13 cellular contexts compared by ENCODE assay signal in the genomic region with DNA sequence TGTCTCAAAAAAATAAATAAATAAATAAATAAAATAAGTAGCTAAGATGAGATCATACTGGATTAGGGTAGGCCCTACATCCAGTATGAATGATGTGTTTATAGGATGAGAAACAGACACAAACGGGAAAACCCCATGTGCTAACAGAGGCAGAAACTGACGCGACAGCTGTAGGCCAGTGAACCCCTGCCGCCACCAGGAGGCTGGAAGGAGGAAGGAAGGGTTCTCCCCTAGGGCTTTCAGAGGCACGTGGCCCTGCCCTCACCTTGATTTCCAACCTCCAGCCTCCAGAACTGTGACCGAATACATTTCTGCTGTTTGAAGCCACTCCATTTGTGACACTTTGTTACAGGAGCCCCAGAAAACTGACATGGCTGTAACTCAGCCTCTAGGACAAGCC. TPM values are rescaled to one million over a fixed set of nuclear protein-coding genes. Genes with fewer than 3 reads are reported as not detected.
DNase-seq lines count a peak whose midpoint lies in the region; ATAC-seq, FAIRE-seq and TF ChIP-seq lines count a peak whose summit lies in the region.
"Had no signal": no experiment of that assay in that cellular context is flagged by ENCODE, and none has a peak within 500 bp of the region (broad histone marks: within the 10 kb centered on the region; RNA-seq: fewer than 3 reads in every experiment).

No MANE protein-coding gene starts in this region.

- H3K4me1 ChIP-seq in Loucy (ENCODE audit: insufficient read depth, low read length, poor library complexity, severe bottlenecking), result no peaks in the 10 kb centered on the region
- peaks cover 0 to 16% of the 10 kb centered on the region in 2 experiments; a peak in 1 of 5 replicates for H3K4me1 ChIP-seq in K562 (replicated peaks in 1 of 2; ENCODE audit: control insufficient read depth in 2 of 2, insufficient read depth in 2 of 2, low read length in 2 of 2)
- H3K4me1 ChIP-seq: upper lobe of right lung had no signal

- peak; percentile 86 for FAIRE-seq in K562 (lab: Jason Lieb, UNC)

- no peak overlapping the region for H3K27ac Mint-ChIP-seq in activated naive CD4-positive, alpha-beta T cell treated with anti-CD3 and anti-CD28 coated beads, Interleukin-2, amount 50 U/mL, for 72 hours
- H3K27ac Mint-ChIP-seq: CD4-positive, alpha-beta T cell; dendritic cell treated with granulocyte-macrophage colony-stimulating factor and Interleukin-4, amounts not matched to agents 40 ng/mL and 50 ng/mL, for 4 days had no signal

- H3K4me3 ChIP-seq in Loucy (ENCODE audit: low read length, poor library complexity, severe bottlenecking), result no peak overlapping the region
- no peak overlapping the region for H3K4me3 ChIP-seq in K562
- H3K4me3 ChIP-seq: skin epidermis, upper lobe of right lung had no signal

- H3K36me3 ChIP-seq in Loucy (ENCODE audit: insufficient read depth, low read length), result no peaks in the 10 kb centered on the region
- H3K36me3 ChIP-seq in K562 (ENCODE audit: control insufficient read depth, insufficient read depth, low read length), result no peaks in the 10 kb centered on the region
- H3K36me3 ChIP-seq: upper lobe of right lung had no signal

- peak in 1 of 2 donors; percentile 33 for DNase-seq in activated naive CD4-positive, alpha-beta T cell treated with anti-CD3 and anti-CD28 coated beads, Interleukin-2, amount 50 U/mL, for 72 hours (ENCODE audit: low spot score in 2 of 2)
- no peak for DNase-seq in activated naive CD4-positive, alpha-beta T cell treated with Interleukin-2 at 50 U/mL for 16 hours
- peak; percentile 54 to 69 (median 61) for DNase-seq in K562 (ENCODE audit: extremely low read depth in 1 of 4, low spot score in 3 of 4)
- peak; percentile 43 for DNase-seq in stimulated activated CD8-positive, alpha-beta memory T cell treated with anti-CD3 and anti-CD28 coated beads, Interleukin-4, amount 100 ng/mL, for 48 hours
- no peak for DNase-seq in NCI-H526 treated with DMSO at 0.1 percent for 48 hours (lab: John Stamatoyannopoulos, UW)
- DNase-seq: activated CD4-positive, CD25-positive, alpha-beta regulatory T cell treated with anti-CD3 and anti-CD28 coated beads, Interleukin-2, amount 50 U/mL, for 72 hours; CD4-positive, alpha-beta T cell; upper lobe of right lung had no signal

- no peaks in the 10 kb centered on the region for H3K36me3 Mint-ChIP-seq in activated naive CD4-positive, alpha-beta T cell treated with anti-CD3 and anti-CD28 coated beads, Interleukin-2, amount 50 U/mL, for 72 hours

- TF ChIP-seq EP300 in K562 (IDR thresholded peaks at IDR 0.05; ENCODE audit: low read length), result no peak

- POLR2A ChIA-PET in K562 (lab: Yijun Ruan, JAX), result no interaction called here

- intact Hi-C loops in K562 (cut with micrococcal nuclease), result loop anchor here (1.0 kb wide), 1 partner anchor 88 kb away; no protein-coding TSS in a partner anchor

- H3K79me2 ChIP-seq in Loucy (ENCODE audit: insufficient read depth, low read length), result no peaks in the 10 kb centered on the region
- no peaks in the 10 kb centered on the region for H3K79me2 ChIP-seq in K562 (ENCODE audit: control insufficient read depth, insufficient read depth, low read length)

- WGBS in K562 (ENCODE audit: insufficient coverage, low coverage, missing lambda C conversion rate), result 0% methylated on average over 6 of the region's 6 CpGs

- H3K9me1 ChIP-seq in K562 (ENCODE audit: control insufficient read depth, insufficient read depth, low read length), result no peaks in the 10 kb centered on the region

- no peak overlapping the region for H2AFZ ChIP-seq in Loucy (ENCODE audit: low read length)
- H2AFZ ChIP-seq in K562 (ENCODE audit: low read depth, low read length), result no peak overlapping the region

- no peaks in the 10 kb centered on the region for H3K9me3 Mint-ChIP-seq in activated naive CD4-positive, alpha-beta T cell treated with anti-CD3 and anti-CD28 coated beads, Interleukin-2, amount 50 U/mL, for 72 hours
- H3K9me3 Mint-ChIP-seq: CD4-positive, alpha-beta T cell; dendritic cell treated with granulocyte-macrophage colony-stimulating factor and Interleukin-4, amounts not matched to agents 40 ng/mL and 50 ng/mL, for 4 days had no signal

- ATAC-seq in activated naive CD4-positive, alpha-beta T cell treated with anti-CD3 and anti-CD28 coated beads, Interleukin-2, amount 50 U/mL, for 72 hours, result peak; percentile 85 to 88
- ATAC-seq in K562 (peak; percentile 90), HG03460 (IDR thresholded peaks at IDR 0.05; ENCODE audit: unreplicated experiment) (no peak), GM18868 (IDR thresholded peaks at IDR 0.05; ENCODE audit: unreplicated experiment) (no peak)
- ATAC-seq: upper lobe of right lung had no signal

- in situ Hi-C loops in K562 (cut with MboI), result no loop called here

- CTCF ChIA-PET in K562 (lab: Yijun Ruan, JAX; ENCODE audit: low intra/inter-chr PET ratio), result no interaction called here

- TF ChIP-seq CTCF in Loucy (conservative IDR thresholded peaks at IDR 0.05; ENCODE audit: low read length) (peak; percentile 21; the same call in 1 of the 2 replicates), K562 (IDR thresholded peaks at IDR 0.05 in 2 of 3, conservative IDR thresholded peaks at IDR 0.05 in 1 of 3; ENCODE audit: insufficient read depth in 2 of 3, low read depth in 1 of 3, low read length in 3 of 3) (peak; percentile 51 to 75 (median 61))

- no peaks in the 10 kb centered on the region for H3F3A ChIP-seq in Loucy (ENCODE audit: low read depth)

- H3K9me2 ChIP-seq in Loucy (replicated peaks; ENCODE audit: low read depth, low read length), result no peaks in the 10 kb centered on the region

- no peak overlapping the region for H3K9ac ChIP-seq in Loucy (ENCODE audit: low read depth, low read length, poor library complexity, severe bottlenecking)
- H3K9ac ChIP-seq in K562 (ENCODE audit: insufficient read depth in 1 of 2, low read depth in 2 of 2, low read length in 2 of 2), result peak overlapping the region in 1 of 2 experiments; percentile 67; a peak in 1 of 4 replicates

- H3K9me3 ChIP-seq in Loucy (ENCODE audit: insufficient read depth, low read depth, low read length), result no peaks in the 10 kb centered on the region
- H3K9me3 ChIP-seq in K562 (replicated peaks; ENCODE audit: control insufficient read depth, insufficient read depth, low read depth, low read length), result no peaks in the 10 kb centered on the region
- H3K9me3 ChIP-seq: upper lobe of right lung had no signal

- no peak overlapping the region for H3K4me2 ChIP-seq in Loucy (ENCODE audit: low read depth, low read length, poor library complexity, severe bottlenecking)
- H3K4me2 ChIP-seq in K562 (ENCODE audit: insufficient read depth, low read length), result no peak overlapping the region

- no TSS peak for BruUV-seq in K562 (replicated peaks; lab: Mats Ljungman, UMichigan)

- no peak overlapping the region for H3K27ac ChIP-seq in K562 (ENCODE audit: extremely low read depth, low read depth, low read length)
- H3K27ac ChIP-seq: skin epidermis, upper lobe of right lung had no signal

- no peak for TF ChIP-seq POLR2A in K562 (conservative IDR thresholded peaks at IDR 0.05)

- H4K20me1 ChIP-seq in Loucy (ENCODE audit: insufficient read depth, low read length, poor library complexity, severe bottlenecking) (no peaks in the 10 kb centered on the region), K562 (replicated peaks; ENCODE audit: control insufficient read depth, insufficient read depth, low read length) (peaks cover 37% of the 10 kb centered on the region)

- H3K27me3 ChIP-seq in Loucy (ENCODE audit: insufficient read depth, low read length, poor library complexity, severe bottlenecking) (no peaks in the 10 kb centered on the region), K562 (ENCODE audit: control insufficient read depth in 2 of 2, insufficient read depth in 2 of 2, low read length in 2 of 2) (peaks cover 64 to 89% of the 10 kb centered on the region in 2 experiments)

- TF ChIP-seq RAD21 in K562 (CRISPR knock-in tag; conservative IDR thresholded peaks at IDR 0.05 in 1 of 2, IDR thresholded peaks at IDR 0.05 in 1 of 2), result peak in 1 of 2 experiments; percentile 63; a peak in 2 of 4 replicates

RNA-seq across cellular contexts. Expression of a gene that starts 38.5 kb away (rescaled TPM):
- total RNA-seq in activated naive CD4-positive, alpha-beta T cell treated with anti-CD3 and anti-CD28 coated beads, Interleukin-2, amount 50 U/mL, for 72 hours, result under 1 TPM; 0.47 to 0.59 TPM
- total RNA-seq in K562 (2011; cell fraction: chromatin; rRNA removed; ENCODE audit: low replicate concordance), result 0.56 and 1.7 TPM in 2 replicates
- 0.53 and 0.67 TPM in 2 replicates for total RNA-seq in K562 (2011; cell fraction: nucleolus; rRNA removed)
- 0.23 and 0.37 TPM in 2 replicates for total RNA-seq in K562 (2011; cell fraction: nucleoplasm; rRNA removed)
- 0.18 and 0.49 TPM in 2 replicates for total RNA-seq in K562 (2014; rRNA removed)
- 0.04 and 0.06 TPM in 2 replicates for total RNA-seq in K562 (2014; rRNA removed; fragmentation: Illumina TruSeq; extraction: Trizol)
- total RNA-seq in K562 (2015; rRNA removed; fragmentation: Illumina TruSeq; extraction: Trizol), result 0.04 and 0.07 TPM in 2 replicates
- 0.09 and 0.16 TPM in 2 replicates for total RNA-seq in K562 (2021)
- 0.11 and 0.16 TPM in 2 replicates for polyA plus RNA-seq in K562 (2011; rRNA removed)
- 0.07 and 0.16 TPM in 2 replicates for polyA plus RNA-seq in K562 (2011; cell fraction: cytosol; rRNA removed)
- polyA plus RNA-seq in K562 (2011; cell fraction: nucleus; rRNA removed), result 0.75 and 1.2 TPM in 2 replicates
- polyA plus RNA-seq in K562 (2012), result 0.09 and 0.18 TPM in 2 replicates
- polyA plus RNA-seq in K562 (2014; fragmentation: Illumina TruSeq; extraction: Trizol), result 0.03 and 0.39 TPM in 2 replicates
- not detected for polyA plus RNA-seq in K562 (2014; fragmentation: Nextera tagmentation; extraction: Ambion mirVana)
- polyA plus RNA-seq in K562 (2014; rRNA removed), result 0.51 and 0.52 TPM in 2 replicates
- polyA minus RNA-seq in K562 (2011; rRNA and poly(A)+ RNA removed), result 0.11 and 0.15 TPM in 2 replicates
- polyA minus RNA-seq in K562 (2011; cell fraction: cytosol; rRNA and poly(A)+ RNA removed), result not detected in 2 replicates
- 0.67 TPM in 2 replicates for polyA minus RNA-seq in K562 (2011; cell fraction: nucleus; rRNA and poly(A)+ RNA removed)

RNA-seq across cellular contexts. Expression of a gene that starts 57.8 kb away (rescaled TPM):
- 100 to 1,000 TPM; 514 to 595 TPM for total RNA-seq in activated naive CD4-positive, alpha-beta T cell treated with anti-CD3 and anti-CD28 coated beads, Interleukin-2, amount 50 U/mL, for 72 hours
- total RNA-seq in K562 (2011; cell fraction: chromatin; rRNA removed; ENCODE audit: low replicate concordance), result 123 and 176 TPM in 2 replicates
- 90.0 and 92.7 TPM in 2 replicates for total RNA-seq in K562 (2011; cell fraction: nucleolus; rRNA removed)
- 151 and 187 TPM in 2 replicates for total RNA-seq in K562 (2011; cell fraction: nucleoplasm; rRNA removed)
- total RNA-seq in K562 (2014; rRNA removed) (344 and 467 TPM in 2 replicates), K562 (2014; rRNA removed; fragmentation: Illumina TruSeq; extraction: Trizol) (1,165 and 1,306 TPM in 2 replicates), K562 (2015; rRNA removed; fragmentation: Illumina TruSeq; extraction: Trizol) (548 and 579 TPM in 2 replicates), K562 (2021) (578 and 629 TPM in 2 replicates)
- polyA plus RNA-seq in K562 (2011; rRNA removed) (446 and 607 TPM in 2 replicates), K562 (2014; fragmentation: Illumina TruSeq; extraction: Trizol) (658 and 673 TPM in 2 replicates), K562 (2014; fragmentation: Nextera tagmentation; extraction: Ambion mirVana) (100 to 1,000 TPM; 581 to 618 TPM), K562 (2014; rRNA removed) (542 and 593 TPM in 2 replicates)
- 48.5 and 166 TPM in 2 replicates for polyA plus RNA-seq in K562 (2011; cell fraction: cytosol; rRNA removed)
- polyA plus RNA-seq in K562 (2011; cell fraction: nucleus; rRNA removed), result 62.0 and 114 TPM in 2 replicates
- 1,489 and 2,642 TPM in 2 replicates for polyA plus RNA-seq in K562 (2012)
- 169 and 228 TPM in 2 replicates for polyA minus RNA-seq in K562 (2011; rRNA and poly(A)+ RNA removed)
- polyA minus RNA-seq in K562 (2011; cell fraction: cytosol; rRNA and poly(A)+ RNA removed), result 72.4 and 86.6 TPM in 2 replicates
- polyA minus RNA-seq in K562 (2011; cell fraction: nucleus; rRNA and poly(A)+ RNA removed), result 44.0 and 81.2 TPM in 2 replicates

Comparison
In these comparisons a context has a peak if more than half of its experiments do, and no peak if none do; other contexts are left out.
1. ATAC-seq: peak in activated naive CD4-positive, alpha-beta T cell treated with anti-CD3 and anti-CD28 coated beads, Interleukin-2, amount 50 U/mL, for 72 hours (2 of 2) and K562 (single experiment); none in HG03460 (single experiment) and GM18868 (single experiment).
2. DNase-seq: peak in K562 (4 of 4) and stimulated activated CD8-positive, alpha-beta memory T cell treated with anti-CD3 and anti-CD28 coated beads, Interleukin-4, amount 100 ng/mL, for 48 hours (single experiment); none in activated naive CD4-positive, alpha-beta T cell treated with Interleukin-2 at 50 U/mL for 16 hours (single experiment) and NCI-H526 treated with DMSO at 0.1 percent for 48 hours (single experiment).